In genomic region chr22:38353142-38353629, GRCh38 we compare ENCODE assay signal across 1 cellular context.
TF ChIP-seq lines count a peak whose summit lies in the region.

No MANE protein-coding gene starts in this region.

TF ChIP-seq in HEK293, 187 proteins besides CTCF, POLR2A, EP300 and RAD21 (continued from another document):
- TF ChIP-seq ZNF148 (tag by site-specific recombination; IDR thresholded peaks at IDR 0.05; ENCODE audit: borderline replicate concordance) (no peak), ZNF529 (tag by site-specific recombination; IDR thresholded peaks at IDR 0.05; ENCODE audit: insufficient replicate concordance) (no peak), ZBTB49 (tag by site-specific recombination; IDR thresholded peaks at IDR 0.05; ENCODE audit: low read depth) (no peak), ZNF121 (tag by site-specific recombination; IDR thresholded peaks at IDR 0.05) (0 out of 2 replicates have a peak, but pooled peaks have one; percentile 21), ZNF292 (tag by site-specific recombination; IDR thresholded peaks at IDR 0.05; ENCODE audit: borderline replicate concordance, low read depth) (no peak), ZNF391 (tag by site-specific recombination; IDR thresholded peaks at IDR 0.05; ENCODE audit: borderline replicate concordance, low read depth) (no peak), ZNF654 (tag by site-specific recombination; IDR thresholded peaks at IDR 0.05; ENCODE audit: low read depth) (peak; percentile 46), ZNF211 (tag by site-specific recombination; IDR thresholded peaks at IDR 0.05; ENCODE audit: low read depth) (no peak), ZNF404 (tag by site-specific recombination; IDR thresholded peaks at IDR 0.05) (no peak), ZNF18 (tag by site-specific recombination; IDR thresholded peaks at IDR 0.05) (no peak), ZNF398 (tag by site-specific recombination; IDR thresholded peaks at IDR 0.05) (no peak), REPIN1 (tag by site-specific recombination; IDR thresholded peaks at IDR 0.05; ENCODE audit: low read depth) (no peak), ZNF26 (tag by site-specific recombination; IDR thresholded peaks at IDR 0.05) (no peak), ZNF350 (tag by site-specific recombination; IDR thresholded peaks at IDR 0.05) (no peak), ZNF23 (tag by site-specific recombination; IDR thresholded peaks at IDR 0.05; ENCODE audit: borderline replicate concordance) (no peak), SCRT2 (tag by site-specific recombination; IDR thresholded peaks at IDR 0.05) (no peak), ZEB2 (tag by site-specific recombination; IDR thresholded peaks at IDR 0.05) (no peak), GLIS2 (tag by site-specific recombination; IDR thresholded peaks at IDR 0.05) (0 out of 2 replicates have a peak, but pooled peaks have one; percentile 39), ZNF530 (tag by site-specific recombination; IDR thresholded peaks at IDR 0.05; ENCODE audit: low read depth) (no peak)
